Comparison of ENCODE assay signal across 8 cellular contexts in the genomic region with DNA sequence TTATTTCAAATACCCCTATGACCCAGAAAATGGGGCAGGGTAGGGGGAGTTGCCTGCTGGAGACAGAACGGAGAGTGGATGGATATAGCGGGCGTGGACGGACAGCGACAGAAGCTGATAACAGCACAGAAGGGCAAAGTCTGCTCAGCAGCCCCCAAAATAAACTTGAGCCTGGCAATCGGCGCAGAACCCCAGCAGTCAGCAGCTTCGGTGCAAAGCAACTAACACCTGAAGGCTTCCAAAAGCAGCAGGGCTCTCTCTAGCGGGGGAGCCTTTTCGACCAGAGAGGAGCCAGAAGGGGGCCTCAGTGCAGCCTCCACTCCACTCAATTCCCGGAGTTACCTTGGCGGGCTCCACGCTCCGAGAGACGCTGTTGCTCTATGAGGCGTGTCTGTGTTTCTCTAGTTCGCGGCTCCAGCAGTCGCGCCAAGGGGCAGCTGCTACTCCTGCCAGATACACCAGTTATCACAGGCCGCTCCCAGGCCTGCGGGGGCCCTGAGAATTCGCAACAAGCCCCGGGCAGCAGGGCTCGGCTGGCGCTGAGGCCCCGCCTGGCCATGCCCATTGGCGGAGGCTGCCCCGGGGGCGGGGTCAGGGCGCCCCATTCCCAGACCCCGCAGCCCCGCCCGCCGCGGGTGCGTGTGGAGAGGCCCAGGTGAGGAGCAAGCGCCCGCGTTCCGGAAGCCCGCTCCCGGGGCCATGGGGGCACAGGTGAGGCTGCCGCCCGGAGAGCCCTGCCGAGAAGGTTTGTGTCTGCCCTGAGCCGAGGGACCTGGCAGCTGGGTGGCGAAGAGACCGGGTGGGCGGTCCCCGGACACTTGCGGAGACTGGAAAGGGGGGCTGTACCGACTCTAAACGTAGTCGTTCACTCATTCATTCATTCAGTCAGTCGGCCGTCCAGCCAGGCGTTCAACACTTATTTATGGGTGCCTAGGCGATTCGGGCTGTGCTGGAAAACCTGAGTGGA. TPM values are rescaled to one million over a fixed set of nuclear protein-coding genes. Genes with fewer than 3 reads are reported as not detected.
DNase-seq lines count a peak whose midpoint lies in the region; ATAC-seq and TF ChIP-seq lines count a peak whose summit lies in the region.

Gene CNGA1, minus strand, starts transcription at position 541 of the 967 bp plus-strand sequence. CDS start 63,992 bp downstream, outside the sequence.
Gene NIPAL1, plus strand, starts transcription at position 632 of the 967 bp plus-strand sequence. Its CDS starts 68 bp downstream, at position 700.

- no TSS peak for BruUV-seq in OCI-LY7 (replicated peaks; lab: Mats Ljungman, UMichigan)

- intact Hi-C loops in OCI-LY7 (cut with micrococcal nuclease; ENCODE audit: unreplicated experiment) = loop anchor here (1.0 to 5.0 kb wide), 4 partner anchors 30 to 256 kb away; no protein-coding TSS in a partner anchor
- intact Hi-C loops in esophagus squamous epithelium (cut with DNase I) = no loop called here

- peak within 1 kb of the TSS; percentile 49 for H3K9ac ChIP-seq in HUES48 (ENCODE audit: low read depth, low read length)

- no peaks in the 10 kb centered on the region for H3K9me2 ChIP-seq in OCI-LY7 (ENCODE audit: insufficient read depth, low read length)

- peak within 1 kb of the TSS; percentile 84 for H3K4me2 ChIP-seq in OCI-LY7 (ENCODE audit: low read length)

- POLR2A ChIA-PET in OCI-LY7 (lab: Charles Lee) = interaction anchor here (0.7 to 0.9 kb wide), 2 partner anchors 10 to 13 kb away, joined by 3 to 4 read pairs; no protein-coding TSS in a partner anchor

- ATAC-seq in GM21515 (IDR thresholded peaks at IDR 0.05; ENCODE audit: unreplicated experiment) = peak; percentile 93

- no peaks in the 10 kb centered on the region for H3K79me2 ChIP-seq in OCI-LY7 (ENCODE audit: insufficient read depth, low read depth, low read length)

- H3K36me3 ChIP-seq in HUES48 (ENCODE audit: control insufficient read depth, insufficient read depth, low read length) = no peaks in the 10 kb centered on the region
- no peaks in the 10 kb centered on the region for H3K36me3 ChIP-seq in OCI-LY7 (ENCODE audit: insufficient read depth, low read length)
- H3K36me3 ChIP-seq in esophagus squamous epithelium = no peaks in the 10 kb centered on the region

- peak in 3 of 4 donors; percentile 44 to 67 (median 61) for TF ChIP-seq POLR2A in esophagus squamous epithelium (IDR thresholded peaks at IDR 0.05)

- peaks cover 9% of the 10 kb centered on the region for H3K27me3 ChIP-seq in HUES48 (ENCODE audit: control insufficient read depth, insufficient read depth, low read length)
- H3K27me3 ChIP-seq in esophagus squamous epithelium = peaks cover 0 to 13% (median 0%) of the 10 kb centered on the region in 4 donors

- no peaks in the 10 kb centered on the region for H3K9me3 ChIP-seq in HUES48 (ENCODE audit: control insufficient read depth, insufficient read depth, low read length)
- no peaks in the 10 kb centered on the region for H3K9me3 ChIP-seq in OCI-LY7 (ENCODE audit: low read length)
- H3K9me3 ChIP-seq in esophagus squamous epithelium = no peaks in the 10 kb centered on the region

- TF ChIP-seq CTCF in OCI-LY7 (conservative IDR thresholded peaks at IDR 0.05; ENCODE audit: low read length) (peak; percentile 81), esophagus squamous epithelium (IDR thresholded peaks at IDR 0.05) (peak in 1 of 6 experiments; percentile 29)

- peak within 1 kb of the TSS; percentile 60 for H3K27ac ChIP-seq in HUES48 (ENCODE audit: low read depth, low read length)
- no peak within 1 kb of the TSS for H3K27ac ChIP-seq in OCI-LY7 (ENCODE audit: low read depth, low read length, poor library complexity, severe bottlenecking)
- peak within 1 kb of the TSS; percentile 90 to 93 (median 92) for H3K27ac ChIP-seq in esophagus squamous epithelium

- peak within 1 kb of the TSS; percentile 89 for H2AFZ ChIP-seq in OCI-LY7 (ENCODE audit: low read length)

- peaks cover 11% of the 10 kb centered on the region for H3K4me1 ChIP-seq in HUES48 (ENCODE audit: control insufficient read depth, insufficient read depth, low read length)
- peaks cover 9% of the 10 kb centered on the region for H3K4me1 ChIP-seq in OCI-LY7 (ENCODE audit: insufficient read depth, low read length, poor library complexity, severe bottlenecking)
- H3K4me1 ChIP-seq in esophagus squamous epithelium = peaks cover 0 to 58% (median 0%) of the 10 kb centered on the region in 3 donors

- peak; percentile 91 for DNase-seq in D341Med (ENCODE audit: low spot score)
- DNase-seq in OCI-LY7 (ENCODE audit: low spot score) = peak; percentile 77
- DNase-seq in activated T-cell treated with anti-CD3 and anti-CD28 coated beads, Interleukin-2, amount 50 U/mL, for 1 hour = peak; percentile 81
- peak; percentile 56 for DNase-seq in esophagus squamous epithelium (lab: John Stamatoyannopoulos, UW)
- DNase-seq in myocyte (ENCODE audit: low read depth) = peak; percentile 79
- DNase-seq in stimulated activated CD8-positive, alpha-beta memory T cell treated with anti-CD3 and anti-CD28 coated beads, Interleukin-7, amount 100 ng/mL, for 48 hours (ENCODE audit: extremely low read depth in 1 of 2, low read depth in 1 of 2) = peak; percentile 52

- no peaks in the 10 kb centered on the region for H4K20me1 ChIP-seq in OCI-LY7 (ENCODE audit: insufficient read depth, low read length)

- WGBS in esophagus squamous epithelium, 2 donors = 10 to 23% methylated on average over 6 to 11 of the region's 60 CpGs

- H3K4me3 ChIP-seq in HUES48 (ENCODE audit: low read depth, low read length) = peak within 1 kb of the TSS; percentile 87
- H3K4me3 ChIP-seq in OCI-LY7 (ENCODE audit: low read depth, low read length, poor library complexity, severe bottlenecking) = peak within 1 kb of the TSS; percentile 73
- H3K4me3 ChIP-seq in esophagus squamous epithelium = peak within 1 kb of the TSS; percentile 47 to 83 (median 70)

- CTCF ChIA-PET in OCI-LY7 (lab: Charles Lee; ENCODE audit: unreplicated experiment) = no interaction called here

RNA-seq across cellular contexts. Expression of gene CNGA1, which starts in this region (rescaled TPM):
- total RNA-seq in OCI-LY7 (2014; rRNA removed; shearing (Covaris generic)) = not detected in 2 replicates
- not detected in 2 replicates for total RNA-seq in OCI-LY7 (2022)
- total RNA-seq in esophagus squamous epithelium = 1 to 10 TPM; 1.1 to 3.1 (median 2.5) TPM
- total RNA-seq in myocyte = 3.5 TPM in 1 of 2 replicates, not detected in the other
- polyA plus RNA-seq in myocyte (2012) = 0.09 TPM

RNA-seq across cellular contexts. Expression of gene NIPAL1, which starts in this region (rescaled TPM):
- 0.28 and 1.1 TPM in 2 replicates for total RNA-seq in OCI-LY7 (2014; rRNA removed; shearing (Covaris generic))
- total RNA-seq in OCI-LY7 (2022) (1.7 and 1.9 TPM in 2 replicates), esophagus squamous epithelium (10 to 100 TPM; 30.2 to 37.5 (median 33.9) TPM), myocyte (0.27 and 3.1 TPM in 2 replicates)
- polyA plus RNA-seq in myocyte (2012) = 0.59 TPM
